1 cellular context compared by ENCODE assay signal in genomic region chr12:48883305-48884171, GRCh38.
TF ChIP-seq lines count a peak whose summit lies in the region.

No MANE protein-coding gene starts in this region.

TF ChIP-seq in HepG2, 621 proteins besides CTCF, POLR2A, EP300 and RAD21 (continued from another document):
- TF ChIP-seq BCL3 (CRISPR knock-in tag; IDR thresholded peaks at IDR 0.05) (no peak), TEAD2 (CRISPR knock-in tag; IDR thresholded peaks at IDR 0.05) (no peak), TOPORS (CRISPR knock-in tag; IDR thresholded peaks at IDR 0.05) (no peak), TCF7 (IDR thresholded peaks at IDR 0.05; ENCODE audit: low read depth) (0 out of 2 replicates have a peak, but pooled peaks have one; percentile 20), TP53 (CRISPR knock-in tag; conservative IDR thresholded peaks at IDR 0.05) (no peak), MZF1 (CRISPR knock-in tag; IDR thresholded peaks at IDR 0.05; ENCODE audit: borderline replicate concordance) (no peak), ZNF629 (CRISPR knock-in tag; conservative IDR thresholded peaks at IDR 0.05) (no peak), ZNF530 (CRISPR knock-in tag; IDR thresholded peaks at IDR 0.05; ENCODE audit: low read depth) (no peak), ZNF12 (CRISPR knock-in tag; IDR thresholded peaks at IDR 0.05) (no peak), SAFB2 (CRISPR knock-in tag; IDR thresholded peaks at IDR 0.05; ENCODE audit: borderline replicate concordance, low read depth) (no peak), HNRNPK (IDR thresholded peaks at IDR 0.05; ENCODE audit: low read depth, low read length, poor library complexity, severe bottlenecking) (no peak), POLR2AphosphoS2 (IDR thresholded peaks at IDR 0.05; ENCODE audit: low read depth, low read length) (no peak), EED (CRISPR knock-in tag; IDR thresholded peaks at IDR 0.05) (no peak), HMGXB4 (CRISPR knock-in tag; IDR thresholded peaks at IDR 0.05; ENCODE audit: borderline replicate concordance in 1 of 2, low read depth in 1 of 2) (no peak), ERF (CRISPR knock-in tag; IDR thresholded peaks at IDR 0.05) (no peak; the same call in 1 of the 2 replicates), ZBTB38 (CRISPR knock-in tag; IDR thresholded peaks at IDR 0.05) (0 out of 2 replicates have a peak, but pooled peaks have one; percentile 38), GATAD2A (CRISPR knock-in tag; IDR thresholded peaks at IDR 0.05) (peak; percentile 54; the same call in 1 of the 2 replicates), ZFP91 (CRISPR knock-in tag; IDR thresholded peaks at IDR 0.05; ENCODE audit: borderline replicate concordance) (peak; percentile 35; the same call in 1 of the 2 replicates), ZBTB20 (CRISPR knock-in tag; IDR thresholded peaks at IDR 0.05; ENCODE audit: borderline replicate concordance, low read depth) (no peak), JUN (CRISPR knock-in tag; IDR thresholded peaks at IDR 0.05) (no peak), ZNF746 (CRISPR knock-in tag; IDR thresholded peaks at IDR 0.05) (no peak), ZNF501 (CRISPR knock-in tag; IDR thresholded peaks at IDR 0.05) (peak; percentile 65; the same call in 1 of the 2 replicates), ZNF589 (CRISPR knock-in tag; conservative IDR thresholded peaks at IDR 0.05) (no peak), RXRA (CRISPR knock-in tag; IDR thresholded peaks at IDR 0.05) (peak; percentile 77), ISX (CRISPR knock-in tag; conservative IDR thresholded peaks at IDR 0.05) (no peak), RFXANK (CRISPR knock-in tag; IDR thresholded peaks at IDR 0.05) (no peak), ZMAT5 (CRISPR knock-in tag; IDR thresholded peaks at IDR 0.05; ENCODE audit: borderline replicate concordance, low read depth) (no peak), NPAS2 (CRISPR knock-in tag; IDR thresholded peaks at IDR 0.05; ENCODE audit: borderline replicate concordance) (no peak), ZC3H13 (CRISPR knock-in tag; IDR thresholded peaks at IDR 0.05) (no peak), ZNF30 (CRISPR knock-in tag; IDR thresholded peaks at IDR 0.05) (no peak), ZNF780A (CRISPR knock-in tag; IDR thresholded peaks at IDR 0.05) (no peak), ATAD3A (CRISPR knock-in tag; IDR thresholded peaks at IDR 0.05) (no peak), E2F1 (CRISPR knock-in tag; IDR thresholded peaks at IDR 0.05) (no peak), CEBPG (CRISPR knock-in tag; IDR thresholded peaks at IDR 0.05) (no peak), ZNF775 (CRISPR knock-in tag; IDR thresholded peaks at IDR 0.05; ENCODE audit: borderline replicate concordance) (no peak), ZNF782 (CRISPR knock-in tag; IDR thresholded peaks at IDR 0.05; ENCODE audit: borderline replicate concordance) (no peak), ZNF354B (CRISPR knock-in tag; IDR thresholded peaks at IDR 0.05) (no peak), HNF4G (IDR thresholded peaks at IDR 0.05; ENCODE audit: borderline replicate concordance, low read depth, low read length) (0 out of 2 replicates have a peak, but pooled peaks have one; percentile 54), HNF4G (CRISPR knock-in tag; IDR thresholded peaks at IDR 0.05; ENCODE audit: borderline replicate concordance, low read depth) (no peak; the same call in 1 of the 2 replicates), ZNF10 (CRISPR knock-in tag; IDR thresholded peaks at IDR 0.05; ENCODE audit: borderline replicate concordance, low read depth) (no peak), ZNF839 (CRISPR knock-in tag; IDR thresholded peaks at IDR 0.05; ENCODE audit: borderline replicate concordance) (no peak), ZNF496 (CRISPR knock-in tag; IDR thresholded peaks at IDR 0.05; ENCODE audit: insufficient replicate concordance) (no peak), SMARCE1 (IDR thresholded peaks at IDR 0.05; ENCODE audit: borderline replicate concordance) (no peak), ZNF674 (CRISPR knock-in tag; IDR thresholded peaks at IDR 0.05; ENCODE audit: low read depth) (no peak), PHB2 (IDR thresholded peaks at IDR 0.05; ENCODE audit: partially characterized antibody) (no peak), FOXP4 (CRISPR knock-in tag; IDR thresholded peaks at IDR 0.05) (peak; percentile 84), ISL2 (CRISPR knock-in tag; IDR thresholded peaks at IDR 0.05) (peak; percentile 56; the same call in 1 of the 2 replicates), STAT6 (CRISPR knock-in tag; IDR thresholded peaks at IDR 0.05; ENCODE audit: borderline replicate concordance) (no peak), MAFG (CRISPR knock-in tag; IDR thresholded peaks at IDR 0.05) (no peak), BRF2 (CRISPR knock-in tag; IDR thresholded peaks at IDR 0.05) (no peak; the same call in 1 of the 2 replicates)
